Comparison of ENCODE assay signal across 8 cellular contexts in the genomic region with DNA sequence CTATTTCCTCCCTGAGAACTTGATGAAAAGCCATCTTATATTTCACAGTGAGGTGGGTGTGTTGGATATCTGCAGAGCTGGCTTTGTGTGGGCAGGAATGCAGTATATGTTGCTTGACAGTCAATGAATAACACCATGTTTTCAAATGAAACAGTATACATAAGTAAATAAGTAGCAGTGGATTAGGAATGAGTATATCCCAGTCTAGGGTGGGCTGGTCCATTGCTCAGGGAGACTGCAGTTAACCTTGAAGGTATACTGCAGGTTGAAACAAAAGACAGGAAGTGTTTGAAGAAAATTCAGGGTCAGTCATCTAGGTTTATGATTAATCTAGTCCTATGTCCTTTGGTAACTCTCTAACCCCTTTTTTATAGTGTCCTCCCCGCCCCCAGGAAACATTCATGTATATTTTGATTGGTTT. TPM values are rescaled to one million over a fixed set of nuclear protein-coding genes. Genes with fewer than 3 reads are reported as not detected.
A peak's percentile ranks its signal among the peaks of the same experiment; 100 is the strongest.
DNase-seq lines count a peak whose midpoint lies in the region; ATAC-seq, FAIRE-seq and TF ChIP-seq lines count a peak whose summit lies in the region.

No MANE protein-coding gene starts in this region.

- H3K36me3 ChIP-seq in HepG2 (replicated peaks in 1 of 2; ENCODE audit: control insufficient read depth in 1 of 2, insufficient read depth in 2 of 2, low read length in 2 of 2), result no peaks in the 10 kb centered on the region
- H3K36me3 ChIP-seq in transverse colon, result no peaks in the 10 kb centered on the region

- no peaks in the 10 kb centered on the region for H3K36me3 Mint-ChIP-seq in activated T-cell treated with anti-CD3 and anti-CD28 coated beads, Interleukin-2, amount 50 U/mL, for 4 hours (ENCODE audit: insufficient read depth)
- no peaks in the 10 kb centered on the region for H3K36me3 Mint-ChIP-seq in activated naive CD8-positive, alpha-beta T cell treated with anti-CD3 and anti-CD28 coated beads, Interleukin-2, amount 50 U/mL, for 24 hours (ENCODE audit: low read depth)

- peaks cover 28% of the 10 kb centered on the region for H3K79me2 ChIP-seq in HepG2 (ENCODE audit: insufficient read depth, low read length)

- H3K4me3 ChIP-seq in HepG2 (replicated peaks in 1 of 3; ENCODE audit: insufficient read depth in 1 of 3, low read depth in 2 of 3, low read length in 3 of 3), result peak overlapping the region; percentile 87 to 99 (median 92)
- peak overlapping the region; percentile 85 to 94 (median 91) for H3K4me3 ChIP-seq in transverse colon

- H3K27me3 ChIP-seq in HepG2 (ENCODE audit: control insufficient read depth in 1 of 2, insufficient read depth in 2 of 2, low read length in 2 of 2) (no peaks in the 10 kb centered on the region; a peak in 1 of 5 replicates), transverse colon (no peaks in the 10 kb centered on the region)

- H3K27ac Mint-ChIP-seq in activated naive CD8-positive, alpha-beta T cell treated with anti-CD3 and anti-CD28 coated beads, Interleukin-2, amount 50 U/mL, for 24 hours, result peak overlapping the region; percentile 68

- H3K4me2 ChIP-seq in HepG2 (ENCODE audit: low read depth, low read length), result peak overlapping the region; percentile 64

- 18% methylated on average over 1 of the region's 1 CpG for WGBS in HepG2 (ENCODE audit: low lambda C conversion rate)
- 17 to 33% methylated on average over 1 of the region's 1 CpG for WGBS in transverse colon (ENCODE audit: low coverage in 1 of 2), 2 donors

- no peak for FAIRE-seq in HepG2 (lab: Jason Lieb, UNC)

- TF ChIP-seq CTCF in HepG2 (CRISPR knock-in tag; IDR thresholded peaks at IDR 0.05), result no peak
- TF ChIP-seq CTCF in transverse colon (IDR thresholded peaks at IDR 0.05), result no peak

- DNase-seq in activated T-cell treated with anti-CD3 and anti-CD28 coated beads, Interleukin-2, amount 50 U/mL, for 4 hours, result no peak
- no peak for DNase-seq in activated T-cell treated with anti-CD3 and anti-CD28 coated beads, Interleukin-2, amount 50 U/mL, for 1 hour
- no peak for DNase-seq in activated naive CD8-positive, alpha-beta T cell treated with anti-CD3 and anti-CD28 coated beads, Interleukin-2, amount 50 U/mL, for 24 hours
- no peak for DNase-seq in HepG2 (ENCODE audit: low spot score)
- peak; percentile 49 for DNase-seq in transverse colon
- no peak for DNase-seq in HuH-7.5 (ENCODE audit: low spot score)

- no TSS peak for BruUV-seq in HepG2 (replicated peaks; lab: Mats Ljungman, UMichigan)

- CTCF ChIA-PET in HepG2 (lab: Yijun Ruan, JAX; ENCODE audit: low intra/inter-chr PET ratio, low total read pairs), result no interaction called here

- TF ChIP-seq RAD21 in HepG2 (CRISPR knock-in tag; IDR thresholded peaks at IDR 0.05), result no peak

- H3K9ac ChIP-seq in HepG2 (ENCODE audit: insufficient read depth, low read depth, low read length), result peak overlapping the region; percentile 66; the same call in 1 of the 2 replicates

- no peaks in the 10 kb centered on the region for H3K9me3 Mint-ChIP-seq in activated T-cell treated with anti-CD3 and anti-CD28 coated beads, Interleukin-2, amount 50 U/mL, for 4 hours
- H3K9me3 Mint-ChIP-seq in activated naive CD8-positive, alpha-beta T cell treated with anti-CD3 and anti-CD28 coated beads, Interleukin-2, amount 50 U/mL, for 24 hours, result no peaks in the 10 kb centered on the region

- intact Hi-C loops in HepG2 (cut with micrococcal nuclease; ENCODE audit: unreplicated experiment) (no loop called here), transverse colon (cut with DNase I; ENCODE audit: low total_unique reads) (no loop called here)

- H2AFZ ChIP-seq in HepG2 (ENCODE audit: low read length), result no peak overlapping the region

- TF ChIP-seq EP300 in HepG2 (IDR thresholded peaks at IDR 0.05; ENCODE audit: low read depth in 2 of 2, low read length in 2 of 2) (no peak), HepG2 (CRISPR knock-in tag; IDR thresholded peaks at IDR 0.05; ENCODE audit: borderline replicate concordance) (no peak), transverse colon (IDR thresholded peaks at IDR 0.05; ENCODE audit: low read depth) (no peak)

- H3K27ac ChIP-seq in HepG2 (ENCODE audit: extremely low read length, insufficient read depth, low read length) (no peak overlapping the region), transverse colon (peak overlapping the region; percentile 91 to 97 (median 94))

- peak overlapping the region; percentile 84 for H3K4me3 Mint-ChIP-seq in activated T-cell treated with anti-CD3 and anti-CD28 coated beads, Interleukin-2, amount 50 U/mL, for 4 hours
- peak overlapping the region; percentile 89 for H3K4me3 Mint-ChIP-seq in activated naive CD8-positive, alpha-beta T cell treated with anti-CD3 and anti-CD28 coated beads, Interleukin-2, amount 50 U/mL, for 24 hours

- no peaks in the 10 kb centered on the region for H4K20me1 ChIP-seq in HepG2 (ENCODE audit: insufficient read depth, low read length)

- H3K27me3 Mint-ChIP-seq in activated T-cell treated with anti-CD3 and anti-CD28 coated beads, Interleukin-2, amount 50 U/mL, for 4 hours (ENCODE audit: low read depth), result peaks cover 16% of the 10 kb centered on the region
- H3K27me3 Mint-ChIP-seq in activated naive CD8-positive, alpha-beta T cell treated with anti-CD3 and anti-CD28 coated beads, Interleukin-2, amount 50 U/mL, for 24 hours, result peaks cover 15% of the 10 kb centered on the region

- no peaks in the 10 kb centered on the region for H3K9me3 ChIP-seq in HepG2 (ENCODE audit: low read length)
- no peaks in the 10 kb centered on the region for H3K9me3 ChIP-seq in transverse colon

- no peak for TF ChIP-seq POLR2A in HepG2 (IDR thresholded peaks at IDR 0.05; ENCODE audit: insufficient read depth in 1 of 2, low read depth in 2 of 2, low read length in 2 of 2)
- peak; percentile 81 for TF ChIP-seq POLR2A in transverse colon (IDR thresholded peaks at IDR 0.05)

- POLR2A ChIA-PET in HepG2 (lab: Yijun Ruan, JAX), result interaction anchor here (1.8 kb wide), 1 partner anchor 302 kb away, joined by 8 read pairs; no protein-coding TSS in a partner anchor

- peaks cover 37% of the 10 kb centered on the region for H3K4me1 ChIP-seq in HepG2 (ENCODE audit: insufficient read depth, low read length)
- peaks cover 9 to 73% (median 52%) of the 10 kb centered on the region in 4 donors for H3K4me1 ChIP-seq in transverse colon

- no peak for ATAC-seq in activated T-cell treated with anti-CD3 and anti-CD28 coated beads, Interleukin-2, amount 50 U/mL, for 4 hours
- ATAC-seq in activated naive CD8-positive, alpha-beta T cell treated with anti-CD3 and anti-CD28 coated beads, Interleukin-2, amount 50 U/mL, for 24 hours, result no peak
- ATAC-seq in HepG2 (no peak), HG02571 (IDR thresholded peaks at IDR 0.05; ENCODE audit: unreplicated experiment) (no peak), GM18498 (IDR thresholded peaks at IDR 0.05; ENCODE audit: unreplicated experiment) (no peak)

- H3K4me1 Mint-ChIP-seq in activated T-cell treated with anti-CD3 and anti-CD28 coated beads, Interleukin-2, amount 50 U/mL, for 4 hours (ENCODE audit: low read depth), result peaks cover 23% of the 10 kb centered on the region
- H3K4me1 Mint-ChIP-seq in activated naive CD8-positive, alpha-beta T cell treated with anti-CD3 and anti-CD28 coated beads, Interleukin-2, amount 50 U/mL, for 24 hours, result peaks cover 29% of the 10 kb centered on the region

- in situ Hi-C loops in HepG2 (cut with HindIII; ENCODE audit: extremely low pct_ligation_motif_present, low pct_unique_long_range_greater_than_20kb), result loop anchor here (5.0 kb wide), 1 partner anchor 65 kb away; no protein-coding TSS in a partner anchor
- in situ Hi-C loops in transverse colon (cut with MboI; ENCODE audit: low pct_ligation_motif_present in 1 of 4, low pct_unique_long_range_greater_than_20kb in 1 of 4, low sequenced_read_pairs in 3 of 4), result loop anchor here (5.0 to 25.0 kb wide), 4 partner anchors 65 to 308 kb away; partner anchors contain the start of genes CAPZA1 (in 4 of the 4), RHOC (in 4 of the 4) and ST7L (in 4 of the 4)

TF ChIP-seq in HepG2, 621 proteins besides CTCF, POLR2A, EP300 and RAD21:
- TF ChIP-seq SRSF1 (optimal IDR thresholded peaks at IDR 0.05; ENCODE audit: low read depth, low read length) (no peak), FOXA1 (IDR thresholded peaks at IDR 0.05) (no peak), FOXA1 (CRISPR knock-in tag; IDR thresholded peaks at IDR 0.05) (0 out of 2 replicates have a peak, but pooled peaks have one; percentile 7), FOXA3 (CRISPR knock-in tag; IDR thresholded peaks at IDR 0.05) (0 out of 2 replicates have a peak, but pooled peaks have one; percentile 23), SAP130 (CRISPR knock-in tag; IDR thresholded peaks at IDR 0.05; ENCODE audit: low read depth) (0 out of 2 replicates have a peak, but pooled peaks have one; percentile 16)
TF ChIP-seq in HepG2: peak in this region for 3.

RNA-seq across cellular contexts. Expression of gene CTTNBP2NL, which starts 1.0 kb away (rescaled TPM):
- total RNA-seq in activated T-cell treated with anti-CD3 and anti-CD28 coated beads, Interleukin-2, amount 50 U/mL, for 4 hours, result 1 to 10 TPM in 2 of 3 donors, under 1 TPM in 1; 0.81 to 1.2 (median 1.1) TPM
- total RNA-seq in HepG2 (2016; rRNA removed; fragmentation: Illumina TruSeq; extraction: Trizol) (4.1 and 6.1 TPM in 2 replicates), transverse colon (10 to 100 TPM; 44.6 to 64.8 (median 52.4) TPM)
- total RNA-seq in HepG2 (2016; cell fraction: cytosol; rRNA removed; fragmentation: Illumina TruSeq; extraction: Trizol; ENCODE audit: low read depth), result 0.79 and 1.0 TPM in 2 replicates
- 3.9 and 7.0 TPM in 2 replicates for total RNA-seq in HepG2 (2016; cell fraction: insoluble cytoplasmic fraction; rRNA removed; fragmentation: Illumina TruSeq; extraction: Trizol)
- total RNA-seq in HepG2 (2016; cell fraction: membrane; rRNA removed; fragmentation: Illumina TruSeq; extraction: Trizol), result 2.7 and 3.0 TPM in 2 replicates
- total RNA-seq in HepG2 (2016; cell fraction: nucleus; rRNA removed; fragmentation: Illumina TruSeq; extraction: Trizol), result 3.4 and 3.8 TPM in 2 replicates
- polyA plus RNA-seq in HepG2 (2011; rRNA removed), result 2.1 and 3.0 TPM in 2 replicates
- 1.1 and 2.2 TPM in 2 replicates for polyA plus RNA-seq in HepG2 (2011; cell fraction: cytosol; rRNA removed)
- polyA plus RNA-seq in HepG2 (2011; cell fraction: nucleus; rRNA removed), result 3.2 and 3.8 TPM in 2 replicates
- polyA plus RNA-seq in HepG2 (2012), result 3.3 and 3.8 TPM in 2 replicates
- polyA plus RNA-seq in HepG2 (2016; cell fraction: cytosol; fragmentation: Illumina TruSeq; extraction: Trizol; ENCODE audit: low read depth), result 0.33 and 0.38 TPM in 2 replicates
- 4.1 and 4.2 TPM in 2 replicates for polyA plus RNA-seq in HepG2 (2016; cell fraction: insoluble cytoplasmic fraction; fragmentation: Illumina TruSeq; extraction: Trizol; ENCODE audit: low read depth)
- polyA plus RNA-seq in HepG2 (2016; cell fraction: membrane; fragmentation: Illumina TruSeq; extraction: Trizol; ENCODE audit: low read depth), result 0.71 and 0.99 TPM in 2 replicates
- polyA plus RNA-seq in HepG2 (2016; cell fraction: nucleus; fragmentation: Illumina TruSeq; extraction: Trizol; ENCODE audit: insufficient read depth, low read depth), result 2.9 and 4.9 TPM in 2 replicates
- 6.0 and 23.5 TPM in 2 replicates for polyA minus RNA-seq in HepG2 (2011; rRNA and poly(A)+ RNA removed; ENCODE audit: low replicate concordance)
- 2.5 and 3.6 TPM in 2 replicates for polyA minus RNA-seq in HepG2 (2011; cell fraction: cytosol; rRNA and poly(A)+ RNA removed)
- polyA minus RNA-seq in HepG2 (2011; cell fraction: nucleus; rRNA and poly(A)+ RNA removed), result 17.0 and 19.6 TPM in 2 replicates

Comparison
In these comparisons a context has a peak if more than half of its experiments do, and no peak if none do; other contexts are left out.
1. RNA of gene CTTNBP2NL, which starts 1.0 kb away (total RNA-seq): 44.6 to 64.8 TPM in transverse colon; 0.79 to 7.0 TPM in HepG2 and 0.81 to 1.2 TPM in activated T-cell treated with anti-CD3 and anti-CD28 coated beads, Interleukin-2, amount 50 U/mL, for 4 hours; every median in the first group is over 4 times any median in the second.